16 cellular contexts compared by ENCODE assay signal in genomic region chr20:57660510-57661199, GRCh38. TPM values are rescaled to one million over a fixed set of nuclear protein-coding genes. Genes with fewer than 3 reads are reported as not detected.
A peak's percentile ranks its signal among the peaks of the same experiment; 100 is the strongest.
DNase-seq lines count a peak whose midpoint lies in the region; ATAC-seq, FAIRE-seq and TF ChIP-seq lines count a peak whose summit lies in the region.
"Had no signal": no experiment of that assay in that cellular context is flagged by ENCODE, and none has a peak within 500 bp of the region (broad histone marks: within the 10 kb centered on the region; RNA-seq: fewer than 3 reads in every experiment).

No MANE protein-coding gene starts in this region.

- peak overlapping the region; percentile 43 for H3K23ac ChIP-seq in neuronal stem cell (ENCODE audit: low read depth, low read length, poor library complexity)

- no peak overlapping the region for H3K27ac ChIP-seq in neuronal stem cell (replicated peaks; ENCODE audit: low read length)
- H3K27ac ChIP-seq: cardiac muscle cell had no signal

- peak overlapping the region; percentile 43 for H4K8ac ChIP-seq in neuronal stem cell (ENCODE audit: low read depth, low read length)

- H3K4me1 ChIP-seq in neuronal stem cell (ENCODE audit: control insufficient read depth in 2 of 2, insufficient read depth in 1 of 2, low read depth in 1 of 2, low read length in 2 of 2) = no peaks in the 10 kb centered on the region

- H3K4me3 ChIP-seq in bronchial epithelial cell (ENCODE audit: low read depth, low read length) (no peak overlapping the region), neuronal stem cell (ENCODE audit: low read length in 2 of 2) (no peak overlapping the region)
- H3K4me3 ChIP-seq: cardiac muscle cell had no signal

- H3K27ac Mint-ChIP-seq in type B pancreatic cell = no peak overlapping the region
- H3K27ac Mint-ChIP-seq: T-cell had no signal

- no peaks in the 10 kb centered on the region for H3K79me1 ChIP-seq in neuronal stem cell (ENCODE audit: low read depth, low read length)

- H3K27me3 ChIP-seq in bronchial epithelial cell (ENCODE audit: control insufficient read depth, insufficient read depth, low read length) (no peaks in the 10 kb centered on the region), neuronal stem cell (ENCODE audit: control insufficient read depth in 3 of 3, insufficient read depth in 3 of 3, low read depth in 1 of 3, low read length in 3 of 3) (no peaks in the 10 kb centered on the region)
- H3K27me3 ChIP-seq: cardiac muscle cell had no signal

- peak overlapping the region; percentile 64 for H3K18ac ChIP-seq in neuronal stem cell (ENCODE audit: low read length)

- H2AK5ac ChIP-seq in neuronal stem cell (ENCODE audit: low read depth, low read length) = peak overlapping the region; percentile 75

- DNase-seq in activated effector memory CD4-positive, alpha-beta T cell treated with anti-CD3 and anti-CD28 coated beads, Interleukin-2, amount 50 U/mL, for 16 hours = peak; percentile 30
- no peak for DNase-seq in activated effector memory CD4-positive, alpha-beta T cell treated with Interleukin-2 at 50 U/mL for 16 hours
- DNase-seq in bronchial epithelial cell (ENCODE audit: low read depth) = no peak
- DNase-seq in neuronal stem cell (ENCODE audit: low spot score) = no peak
- DNase-seq in type B pancreatic cell (ENCODE audit: extremely low spot score, unreplicated experiment) = peak; percentile 32
- no peak for DNase-seq in SHP77 (lab: John Stamatoyannopoulos, UW)
- no peak for DNase-seq in middle frontal gyrus (ENCODE audit: extremely low spot score, low spot score)
- DNase-seq: activated CD4-positive, alpha-beta T cell treated with anti-CD3 and anti-CD28 coated beads for 48 hours; activated gamma-delta T cell treated with Interleukin-2 at 50 U/mL for 16 hours; DMS 273 treated with DMSO at 0.1 percent for 48 hours; MV-4-11 had no signal

- H4K91ac ChIP-seq in neuronal stem cell (ENCODE audit: low read depth, low read length, poor library complexity) = no peak overlapping the region

- H3K4me2 ChIP-seq in neuronal stem cell (ENCODE audit: insufficient read depth, low read length, poor library complexity, severe bottlenecking) = no peak overlapping the region

- H3K27me3 Mint-ChIP-seq in type B pancreatic cell = no peaks in the 10 kb centered on the region
- H3K27me3 Mint-ChIP-seq: naive thymus-derived CD8-positive, alpha-beta T cell; T-cell had no signal

- no peak for TF ChIP-seq CTCF in bronchial epithelial cell (IDR thresholded peaks at IDR 0.05; ENCODE audit: insufficient read depth, low read length, severe bottlenecking)
- no peak for TF ChIP-seq CTCF in type B pancreatic cell (conservative IDR thresholded peaks at IDR 0.05)

- H3K4me3 Mint-ChIP-seq in type B pancreatic cell = no peak overlapping the region
- H3K4me3 Mint-ChIP-seq: T-cell had no signal

- H3K4ac ChIP-seq in neuronal stem cell (ENCODE audit: low read length) = no peak overlapping the region

- no peak overlapping the region for H2BK12ac ChIP-seq in neuronal stem cell (ENCODE audit: low read length)

- H3K4me1 Mint-ChIP-seq in type B pancreatic cell (ENCODE audit: unreplicated experiment) = no peaks in the 10 kb centered on the region

- no peak overlapping the region for H2BK15ac ChIP-seq in neuronal stem cell (ENCODE audit: low read length)

- H3K36me3 Mint-ChIP-seq in type B pancreatic cell = no peaks in the 10 kb centered on the region
- H3K36me3 Mint-ChIP-seq: naive thymus-derived CD8-positive, alpha-beta T cell had no signal

- H3K36me3 ChIP-seq in bronchial epithelial cell (ENCODE audit: control insufficient read depth, insufficient read depth, low read length) (peaks cover 31% of the 10 kb centered on the region), neuronal stem cell (replicated peaks in 1 of 2; ENCODE audit: control insufficient read depth in 2 of 2, insufficient read depth in 2 of 2, low read length in 2 of 2) (no peaks in the 10 kb centered on the region)
- H3K36me3 ChIP-seq: cardiac muscle cell had no signal

- no peak for ATAC-seq in GM19351 (IDR thresholded peaks at IDR 0.05; ENCODE audit: unreplicated experiment)
- ATAC-seq: naive thymus-derived CD8-positive, alpha-beta T cell; T-cell had no signal

- FAIRE-seq in bronchial epithelial cell (lab: Jason Lieb, UNC) = peak; percentile 98
- FAIRE-seq: endothelial cell of umbilical vein had no signal

- H3K14ac ChIP-seq in neuronal stem cell (ENCODE audit: low read length) = peak overlapping the region; percentile 84

- peak overlapping the region; percentile 44 for H3K9ac ChIP-seq in neuronal stem cell (ENCODE audit: low read depth, low read length, poor library complexity)

- no peak overlapping the region for H2AFZ ChIP-seq in neuronal stem cell (ENCODE audit: low read length)

- no peaks in the 10 kb centered on the region for H3K9me3 ChIP-seq in neuronal stem cell (replicated peaks in 1 of 2; ENCODE audit: control insufficient read depth in 2 of 2, insufficient read depth in 1 of 2, low read depth in 1 of 2, low read length in 2 of 2)

- H2BK120ac ChIP-seq in neuronal stem cell (ENCODE audit: low read depth, low read length) = no peak overlapping the region

- no peaks in the 10 kb centered on the region for H3K9me3 Mint-ChIP-seq in type B pancreatic cell
- H3K9me3 Mint-ChIP-seq: naive thymus-derived CD8-positive, alpha-beta T cell; T-cell had no signal

- no peak overlapping the region for H2BK5ac ChIP-seq in neuronal stem cell (ENCODE audit: low read length)

- WGBS in neuronal stem cell (ENCODE audit: extremely low coverage in 2 of 2, insufficient read length in 2 of 2, insufficient replicate concordance in 1 of 2), 2 donors = 100% methylated on average over 5 to 8 of the region's 16 CpGs

RNA-seq across cellular contexts. Expression of gene ZBP1, which starts 40.4 kb away (rescaled TPM):
- total RNA-seq in bronchial epithelial cell (not detected in 2 replicates), type B pancreatic cell (ENCODE audit: low replicate concordance) (not detected in 2 replicates)
- polyA plus RNA-seq in neuronal stem cell (2013, experiment 1 of 2) = not detected
- polyA plus RNA-seq in neuronal stem cell (2013, experiment 2 of 2) = not detected
- total RNA-seq: cardiac muscle cell, endothelial cell of umbilical vein had no signal
- polyA plus RNA-seq: cardiac muscle cell, endothelial cell of umbilical vein had no signal

RNA-seq across cellular contexts. Expression of gene PMEPA1, which starts 49.2 kb away (rescaled TPM):
- 7.6 and 51.1 TPM in 2 replicates for total RNA-seq in bronchial epithelial cell
- 0.10 TPM for polyA plus RNA-seq in neuronal stem cell (2013, experiment 1 of 2)
- polyA plus RNA-seq in neuronal stem cell (2013, experiment 2 of 2) = 0.08 TPM
- total RNA-seq in type B pancreatic cell (ENCODE audit: low replicate concordance) = 4.3 and 8.8 TPM in 2 replicates

Comparison
In these comparisons a context has a peak if more than half of its experiments do, and no peak if none do; other contexts are left out.
1. DNase-seq: peak in activated effector memory CD4-positive, alpha-beta T cell treated with anti-CD3 and anti-CD28 coated beads, Interleukin-2, amount 50 U/mL, for 16 hours (single experiment) and type B pancreatic cell (single experiment); none in activated effector memory CD4-positive, alpha-beta T cell treated with Interleukin-2 at 50 U/mL for 16 hours (single experiment), bronchial epithelial cell (single experiment), neuronal stem cell (single experiment), SHP77 (0 of 2) and middle frontal gyrus (single experiment).